9 cellular contexts compared by ENCODE assay signal in genomic region chr1:116899529-116899928, GRCh38.
"Had no signal": no experiment of that assay in that cellular context is flagged by ENCODE, and none has a peak within 500 bp of the region (broad histone marks: within the 10 kb centered on the region; RNA-seq: fewer than 3 reads in every experiment).

No MANE protein-coding gene starts in this region.

- H3K27ac ChIP-seq: HL-60 had no signal

- H3K4me3 ChIP-seq: GM23338 had no signal

- H3K4me2 ChIP-seq: GM23338 had no signal

- H3K4me3 Mint-ChIP-seq: GM23338, H9, HFFc6 had no signal

- H3K27ac Mint-ChIP-seq: GM23338, H9, HFFc6 had no signal

- ATAC-seq: GM23338 had no signal

- FAIRE-seq: H1, H54 had no signal

- H2AFZ ChIP-seq: GM23338 had no signal

- DNase-seq: H9, HCEC 1CT, HFFc6, IMR-90, KBM-7 had no signal
